In the genomic region with DNA sequence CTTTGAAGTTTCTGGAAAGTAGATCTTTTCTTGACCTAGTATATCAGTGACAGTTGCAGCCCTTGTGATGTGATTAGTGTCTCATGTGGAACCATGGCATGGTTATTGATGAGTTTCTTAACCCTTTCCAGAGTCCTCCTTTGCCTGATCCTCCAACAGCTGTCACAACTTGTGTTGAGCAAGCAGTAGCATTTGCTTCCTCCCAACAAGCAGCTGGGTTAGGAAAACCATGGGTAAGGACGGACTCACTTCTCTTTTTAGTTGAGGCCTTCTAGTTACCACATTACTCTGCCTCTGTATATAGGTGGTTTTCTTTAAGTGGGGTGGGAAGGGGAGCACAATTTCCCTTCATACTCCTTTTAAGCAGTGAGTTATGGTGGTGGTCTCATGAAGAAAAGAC, we compare ENCODE assay signal across 14 cellular contexts.
DNase-seq lines count a peak whose midpoint lies in the region; ATAC-seq and TF ChIP-seq lines count a peak whose summit lies in the region.
"Had no signal": no experiment of that assay in that cellular context is flagged by ENCODE, and none has a peak within 500 bp of the region (broad histone marks: within the 10 kb centered on the region; RNA-seq: fewer than 3 reads in every experiment).

No MANE protein-coding gene starts in this region.

- ATAC-seq in HG02610 (IDR thresholded peaks at IDR 0.05; ENCODE audit: unreplicated experiment), result peak; percentile 8
- no peak for ATAC-seq in stimulated activated effector memory CD8-positive, alpha-beta T cell treated with anti-CD3 and anti-CD28 coated beads, Interleukin-12 subunit alpha, Interleukin-12 subunit beta, amount 100 ng/mL, for 72 hours
- ATAC-seq in mucosa of descending colon, result no peak
- ATAC-seq in HG03025 (IDR thresholded peaks at IDR 0.05; ENCODE audit: low FRiP score, unreplicated experiment), result no peak
- no peak for ATAC-seq in GM18517 (IDR thresholded peaks at IDR 0.05; ENCODE audit: unreplicated experiment)

- POLR2A ChIA-PET in OCI-LY7 (lab: Charles Lee), result no interaction called here

- H3K9me3 ChIP-seq in OCI-LY7 (ENCODE audit: low read length) (no peaks in the 10 kb centered on the region), mucosa of descending colon (no peaks in the 10 kb centered on the region)

- intact Hi-C loops in activated naive CD4-positive, alpha-beta T cell treated with anti-CD3 and anti-CD28 coated beads for 36 hours (cut with micrococcal nuclease), result loop anchor here (5.0 kb wide), 1 partner anchor 272 kb away; no protein-coding TSS in a partner anchor
- intact Hi-C loops in OCI-LY7 (cut with micrococcal nuclease; ENCODE audit: unreplicated experiment), result no loop called here
- intact Hi-C loops in mucosa of descending colon (cut with DNase I, micrococcal nuclease), result no loop called here

- TF ChIP-seq CTCF in OCI-LY7 (conservative IDR thresholded peaks at IDR 0.05; ENCODE audit: low read length), result no peak
- no peak for TF ChIP-seq CTCF in mucosa of descending colon (IDR thresholded peaks at IDR 0.05)

- no peak overlapping the region for H3K4me3 ChIP-seq in OCI-LY7 (ENCODE audit: low read depth, low read length, poor library complexity, severe bottlenecking)
- H3K4me3 ChIP-seq in mucosa of descending colon, result no peak overlapping the region
- H3K4me3 ChIP-seq: PC-9, skin epidermis had no signal

- no peaks in the 10 kb centered on the region for H3K9me3 Mint-ChIP-seq in activated naive CD4-positive, alpha-beta T cell treated with anti-CD3 and anti-CD28 coated beads for 36 hours
- H3K9me3 Mint-ChIP-seq in stimulated activated effector memory CD8-positive, alpha-beta T cell treated with anti-CD3 and anti-CD28 coated beads, Interleukin-12 subunit alpha, Interleukin-12 subunit beta, amount 100 ng/mL, for 72 hours, result no peaks in the 10 kb centered on the region
- H3K9me3 Mint-ChIP-seq: neural crest cell had no signal

- H3K27me3 Mint-ChIP-seq in activated naive CD4-positive, alpha-beta T cell treated with anti-CD3 and anti-CD28 coated beads for 36 hours (ENCODE audit: low read depth), result no peaks in the 10 kb centered on the region

- H3K4me2 ChIP-seq in OCI-LY7 (ENCODE audit: low read length), result no peak overlapping the region
- H3K4me2 ChIP-seq: PC-9 had no signal

- H2AFZ ChIP-seq in OCI-LY7 (ENCODE audit: low read length), result no peak overlapping the region
- H2AFZ ChIP-seq: PC-9 had no signal

- no peak overlapping the region for H3K27ac ChIP-seq in OCI-LY7 (ENCODE audit: low read depth, low read length, poor library complexity, severe bottlenecking)
- H3K27ac ChIP-seq: PC-9, skin epidermis had no signal

- BruUV-seq in OCI-LY7 (replicated peaks; lab: Mats Ljungman, UMichigan), result TSS peak; percentile 45

- H4K20me1 ChIP-seq in OCI-LY7 (ENCODE audit: insufficient read depth, low read length), result peaks cover 5% of the 10 kb centered on the region; the same call in 1 of the 2 replicates

- H3K9me2 ChIP-seq in OCI-LY7 (ENCODE audit: insufficient read depth, low read length), result no peaks in the 10 kb centered on the region

- no peaks in the 10 kb centered on the region for H3K79me2 ChIP-seq in OCI-LY7 (ENCODE audit: insufficient read depth, low read depth, low read length)

- DNase-seq in activated naive CD4-positive, alpha-beta T cell treated with anti-CD3 and anti-CD28 coated beads for 36 hours, result no peak
- no peak for DNase-seq in activated naive CD4-positive, alpha-beta T cell treated with Interleukin-2 at 50 U/mL for 16 hours
- DNase-seq in OCI-LY7 (ENCODE audit: low spot score) (no peak), mucosa of descending colon (no peak)
- DNase-seq in stimulated activated effector memory CD8-positive, alpha-beta T cell treated with anti-CD3 and anti-CD28 coated beads, Interleukin-12 subunit alpha, Interleukin-12 subunit beta, amount 100 ng/mL, for 72 hours (ENCODE audit: low spot score in 2 of 2), result no peak
- DNase-seq: DND-41; effector CD4-positive, alpha-beta T cell; KBM-7; PC-9 had no signal

- CTCF ChIA-PET in activated naive CD4-positive, alpha-beta T cell treated with anti-CD3 and anti-CD28 coated beads for 36 hours (lab: Charles Lee), result interaction anchor here (1.8 kb wide), 1 partner anchor 10 kb away, joined by 7 read pairs; no protein-coding TSS in a partner anchor
- CTCF ChIA-PET in OCI-LY7 (lab: Charles Lee; ENCODE audit: unreplicated experiment), result no interaction called here

- peak overlapping the region; percentile 93 for H3K27ac Mint-ChIP-seq in activated naive CD4-positive, alpha-beta T cell treated with anti-CD3 and anti-CD28 coated beads for 36 hours
- H3K27ac Mint-ChIP-seq in stimulated activated effector memory CD8-positive, alpha-beta T cell treated with anti-CD3 and anti-CD28 coated beads, Interleukin-12 subunit alpha, Interleukin-12 subunit beta, amount 100 ng/mL, for 72 hours, result peak overlapping the region; percentile 68

- no peaks in the 10 kb centered on the region for H3K4me1 ChIP-seq in OCI-LY7 (ENCODE audit: insufficient read depth, low read length, poor library complexity, severe bottlenecking)
- H3K4me1 ChIP-seq in mucosa of descending colon (ENCODE audit: low read depth), result no peaks in the 10 kb centered on the region

- peaks cover 78% of the 10 kb centered on the region for H3K4me1 Mint-ChIP-seq in activated naive CD4-positive, alpha-beta T cell treated with anti-CD3 and anti-CD28 coated beads for 36 hours (ENCODE audit: low read depth)
- H3K4me1 Mint-ChIP-seq in stimulated activated effector memory CD8-positive, alpha-beta T cell treated with anti-CD3 and anti-CD28 coated beads, Interleukin-12 subunit alpha, Interleukin-12 subunit beta, amount 100 ng/mL, for 72 hours, result peaks cover 32% of the 10 kb centered on the region
- H3K4me1 Mint-ChIP-seq: neural crest cell had no signal

- H3K36me3 ChIP-seq in OCI-LY7 (ENCODE audit: insufficient read depth, low read length) (peaks cover 99% of the 10 kb centered on the region), mucosa of descending colon (ENCODE audit: low read depth) (no peaks in the 10 kb centered on the region)

- no peak overlapping the region for H3K4me3 Mint-ChIP-seq in activated naive CD4-positive, alpha-beta T cell treated with anti-CD3 and anti-CD28 coated beads for 36 hours
- no peak overlapping the region for H3K4me3 Mint-ChIP-seq in stimulated activated effector memory CD8-positive, alpha-beta T cell treated with anti-CD3 and anti-CD28 coated beads, Interleukin-12 subunit alpha, Interleukin-12 subunit beta, amount 100 ng/mL, for 72 hours

- peaks cover 72% of the 10 kb centered on the region for H3K36me3 Mint-ChIP-seq in activated naive CD4-positive, alpha-beta T cell treated with anti-CD3 and anti-CD28 coated beads for 36 hours (ENCODE audit: low read depth)
- H3K36me3 Mint-ChIP-seq in stimulated activated effector memory CD8-positive, alpha-beta T cell treated with anti-CD3 and anti-CD28 coated beads, Interleukin-12 subunit alpha, Interleukin-12 subunit beta, amount 100 ng/mL, for 72 hours, result no peaks in the 10 kb centered on the region
